8 cellular contexts compared by ENCODE assay signal in the genomic region with DNA sequence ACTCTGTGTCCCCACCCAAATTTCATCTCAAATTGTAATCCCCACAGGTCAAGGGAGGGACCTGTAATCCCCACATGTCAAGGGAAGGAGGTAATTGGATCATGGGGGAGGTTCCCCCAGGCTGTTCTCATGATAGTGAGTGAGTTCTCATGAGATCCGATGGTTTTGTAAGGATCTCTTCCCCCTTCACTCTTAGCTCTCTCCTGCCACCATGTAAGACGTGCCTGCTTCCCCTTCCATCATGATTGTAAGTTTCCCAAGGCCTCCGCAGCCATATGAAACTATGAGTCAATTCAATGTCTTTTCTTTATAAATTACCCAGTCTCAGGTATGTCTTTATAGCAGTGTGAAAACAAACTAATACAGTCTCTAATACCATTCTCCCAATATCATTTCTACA. TPM values are rescaled to one million over a fixed set of nuclear protein-coding genes. Genes with fewer than 3 reads are reported as not detected.
"Had no signal": no experiment of that assay in that cellular context is flagged by ENCODE, and none has a peak within 500 bp of the region (broad histone marks: within the 10 kb centered on the region; RNA-seq: fewer than 3 reads in every experiment).

No MANE protein-coding gene starts in this region.

RNA-seq across cellular contexts. Expression of gene ARMH2, which starts 47.8 kb away (rescaled TPM):
- total RNA-seq: LHCN-M2, MCF 10A, NCI-H460, PC-3, Peyer's patch, Right ventricle myocardium superior, SJSA1 had no signal
- polyA plus RNA-seq: SK-N-SH had no signal
